ENCODE assay signal across 26 cellular contexts in genomic region chr22:30472994-30473720, GRCh38. TPM values are rescaled to one million over a fixed set of nuclear protein-coding genes. Genes with fewer than 3 reads are reported as not detected.
DNase-seq lines count a peak whose midpoint lies in the region; ATAC-seq and TF ChIP-seq lines count a peak whose summit lies in the region.
"Had no signal": no experiment of that assay in that cellular context is flagged by ENCODE, and none has a peak within 500 bp of the region (broad histone marks: within the 10 kb centered on the region; RNA-seq: fewer than 3 reads in every experiment).

No MANE protein-coding gene starts in this region.

- H3K36me3 ChIP-seq in lower lobe of right lung (no peaks in the 10 kb centered on the region), upper lobe of right lung (no peaks in the 10 kb centered on the region), mucosa of descending colon (ENCODE audit: low read depth) (no peaks in the 10 kb centered on the region)
- H3K36me3 ChIP-seq: BLaER1 treated with 17β-estradiol and CSF1 and Interleukin-3, amounts not matched to agents 10 nM and 100 nM had no signal

- peaks cover 4% of the 10 kb centered on the region for H3K27me3 Mint-ChIP-seq in activated naive CD8-positive, alpha-beta T cell treated with anti-CD3 and anti-CD28 coated beads, Interleukin-2, amount 10 ng/mL, durations not matched to agents 7 days and 5 days
- peaks cover 18% of the 10 kb centered on the region for H3K27me3 Mint-ChIP-seq in activated naive CD8-positive, alpha-beta T cell treated with anti-CD3 and anti-CD28 coated beads, Interleukin-2, amount 50 U/mL, for 24 hours
- peaks cover 7 to 65% of the 10 kb centered on the region in 2 donors for H3K27me3 Mint-ChIP-seq in effector memory CD8-positive, alpha-beta T cell

- peak overlapping the region; percentile 3 for H3K27ac Mint-ChIP-seq in activated naive CD8-positive, alpha-beta T cell treated with anti-CD3 and anti-CD28 coated beads, Interleukin-2, amount 10 ng/mL, durations not matched to agents 7 days and 5 days
- H3K27ac Mint-ChIP-seq in activated naive CD8-positive, alpha-beta T cell treated with anti-CD3 and anti-CD28 coated beads, Interleukin-2, amount 50 U/mL, for 24 hours = no peak overlapping the region
- peak overlapping the region; percentile 39 to 49 for H3K27ac Mint-ChIP-seq in effector memory CD8-positive, alpha-beta T cell
- H3K27ac Mint-ChIP-seq: H9, HFFc6 had no signal

- ATAC-seq in activated naive CD8-positive, alpha-beta T cell treated with anti-CD3 and anti-CD28 coated beads, Interleukin-2, amount 10 ng/mL, durations not matched to agents 7 days and 5 days (ENCODE audit: low read depth) = no peak
- no peak for ATAC-seq in activated naive CD8-positive, alpha-beta T cell treated with anti-CD3 and anti-CD28 coated beads, Interleukin-2, amount 50 U/mL, for 24 hours
- ATAC-seq in effector memory CD8-positive, alpha-beta T cell (replicated peaks) = peak; percentile 73
- peak; percentile 54 to 68 for ATAC-seq in lower lobe of right lung
- ATAC-seq in upper lobe of right lung = peak; percentile 62
- no peak for ATAC-seq in HG02588 (IDR thresholded peaks at IDR 0.05; ENCODE audit: unreplicated experiment)
- no peak for ATAC-seq in mucosa of descending colon
- ATAC-seq: GM12878 had no signal

- H3K9me3 ChIP-seq in lower lobe of right lung = no peaks in the 10 kb centered on the region
- H3K9me3 ChIP-seq in upper lobe of right lung = no peaks in the 10 kb centered on the region
- no peaks in the 10 kb centered on the region for H3K9me3 ChIP-seq in mucosa of descending colon
- H3K9me3 ChIP-seq: BLaER1 treated with 17β-estradiol and CSF1 and Interleukin-3, amounts not matched to agents 10 nM and 100 nM had no signal

- POLR2A ChIA-PET in activated naive CD8-positive, alpha-beta T cell treated with anti-CD3 and anti-CD28 coated beads, Interleukin-2, amount 10 ng/mL, durations not matched to agents 7 days and 5 days (lab: Charles Lee) = no interaction called here

- H3K27ac ChIP-seq in lower lobe of right lung = no peak overlapping the region
- H3K27ac ChIP-seq in upper lobe of right lung = no peak overlapping the region
- H3K27ac ChIP-seq: BLaER1 treated with 17β-estradiol and CSF1 and Interleukin-3, amounts not matched to agents 10 nM and 100 nM; GM23248; HL-60 had no signal

- H3K4me3 ChIP-seq in lower lobe of right lung = no peak overlapping the region
- no peak overlapping the region for H3K4me3 ChIP-seq in upper lobe of right lung
- no peak overlapping the region for H3K4me3 ChIP-seq in mucosa of descending colon
- H3K4me3 ChIP-seq: BLaER1 treated with 17β-estradiol and CSF1 and Interleukin-3, amounts not matched to agents 10 nM and 100 nM; GM12878; GM23248 had no signal

- H3K36me3 Mint-ChIP-seq in activated naive CD8-positive, alpha-beta T cell treated with anti-CD3 and anti-CD28 coated beads, Interleukin-2, amount 10 ng/mL, durations not matched to agents 7 days and 5 days = no peaks in the 10 kb centered on the region
- no peaks in the 10 kb centered on the region for H3K36me3 Mint-ChIP-seq in activated naive CD8-positive, alpha-beta T cell treated with anti-CD3 and anti-CD28 coated beads, Interleukin-2, amount 50 U/mL, for 24 hours (ENCODE audit: low read depth)
- no peaks in the 10 kb centered on the region for H3K36me3 Mint-ChIP-seq in effector memory CD8-positive, alpha-beta T cell (ENCODE audit: insufficient read depth)
- H3K36me3 Mint-ChIP-seq: CD4-positive, alpha-beta memory T cell had no signal

- DNase-seq in activated naive CD8-positive, alpha-beta T cell treated with anti-CD3 and anti-CD28 coated beads, Interleukin-2, amount 10 ng/mL, durations not matched to agents 7 days and 5 days = no peak
- DNase-seq in activated naive CD8-positive, alpha-beta T cell treated with anti-CD3 and anti-CD28 coated beads, Interleukin-2, amount 50 U/mL, for 24 hours = no peak
- no peak for DNase-seq in effector memory CD8-positive, alpha-beta T cell
- no peak for DNase-seq in lower lobe of right lung
- no peak for DNase-seq in upper lobe of right lung
- no peak for DNase-seq in occipital lobe (lab: John Stamatoyannopoulos, UW)
- no peak for DNase-seq in mucosa of descending colon
- DNase-seq: 8988T; CD4-positive, alpha-beta memory T cell; DND-41; GM23248; H9; HFFc6; KBM-7; NCI-H1092; NCI-H1436 treated with DMSO at 0.1 percent for 48 hours; NCI-H1930; NCI-H226; NCI-H510A treated with DMSO at 0.1 percent for 48 hours; NCI-H774; NK-92 treated with Interleukin-12 subunit alpha and Interleukin-12 subunit beta, amount 100 ng/mL, for 24 hours had no signal

- peaks cover 1% of the 10 kb centered on the region for H3K9me3 Mint-ChIP-seq in activated naive CD8-positive, alpha-beta T cell treated with anti-CD3 and anti-CD28 coated beads, Interleukin-2, amount 10 ng/mL, durations not matched to agents 7 days and 5 days
- H3K9me3 Mint-ChIP-seq in activated naive CD8-positive, alpha-beta T cell treated with anti-CD3 and anti-CD28 coated beads, Interleukin-2, amount 50 U/mL, for 24 hours = no peaks in the 10 kb centered on the region
- H3K9me3 Mint-ChIP-seq in effector memory CD8-positive, alpha-beta T cell = no peaks in the 10 kb centered on the region
- H3K9me3 Mint-ChIP-seq: CD4-positive, alpha-beta memory T cell; H9; HFFc6 had no signal

- no peaks in the 10 kb centered on the region for H3K4me1 ChIP-seq in lower lobe of right lung
- H3K4me1 ChIP-seq in upper lobe of right lung = no peaks in the 10 kb centered on the region
- H3K4me1 ChIP-seq in mucosa of descending colon (ENCODE audit: low read depth) = no peaks in the 10 kb centered on the region
- H3K4me1 ChIP-seq: BLaER1 treated with 17β-estradiol and CSF1 and Interleukin-3, amounts not matched to agents 10 nM and 100 nM had no signal

- peaks cover 13% of the 10 kb centered on the region for H3K4me1 Mint-ChIP-seq in activated naive CD8-positive, alpha-beta T cell treated with anti-CD3 and anti-CD28 coated beads, Interleukin-2, amount 10 ng/mL, durations not matched to agents 7 days and 5 days
- H3K4me1 Mint-ChIP-seq in activated naive CD8-positive, alpha-beta T cell treated with anti-CD3 and anti-CD28 coated beads, Interleukin-2, amount 50 U/mL, for 24 hours = no peaks in the 10 kb centered on the region
- peaks cover 16 to 17% of the 10 kb centered on the region in 2 donors for H3K4me1 Mint-ChIP-seq in effector memory CD8-positive, alpha-beta T cell (ENCODE audit: low read depth in 2 of 2)

- H3K4me3 Mint-ChIP-seq in activated naive CD8-positive, alpha-beta T cell treated with anti-CD3 and anti-CD28 coated beads, Interleukin-2, amount 10 ng/mL, durations not matched to agents 7 days and 5 days = no peak overlapping the region
- no peak overlapping the region for H3K4me3 Mint-ChIP-seq in activated naive CD8-positive, alpha-beta T cell treated with anti-CD3 and anti-CD28 coated beads, Interleukin-2, amount 50 U/mL, for 24 hours
- H3K4me3 Mint-ChIP-seq in effector memory CD8-positive, alpha-beta T cell = no peak overlapping the region
- H3K4me3 Mint-ChIP-seq: CD4-positive, alpha-beta memory T cell; H9; HFFc6 had no signal

- peaks cover 17% of the 10 kb centered on the region for H3K27me3 ChIP-seq in lower lobe of right lung (ENCODE audit: low read depth)
- peaks cover 4% of the 10 kb centered on the region for H3K27me3 ChIP-seq in upper lobe of right lung
- H3K27me3 ChIP-seq: BLaER1 treated with 17β-estradiol and CSF1 and Interleukin-3, amounts not matched to agents 10 nM and 100 nM had no signal

- TF ChIP-seq CTCF in lower lobe of right lung (IDR thresholded peaks at IDR 0.05) = no peak
- TF ChIP-seq CTCF in upper lobe of right lung (IDR thresholded peaks at IDR 0.05) = no peak
- no peak for TF ChIP-seq CTCF in mucosa of descending colon (IDR thresholded peaks at IDR 0.05)

- intact Hi-C loops in lower lobe of right lung (cut with DNase I) (no loop called here), upper lobe of right lung (cut with DNase I) (no loop called here), mucosa of descending colon (cut with DNase I, micrococcal nuclease) (no loop called here)

RNA-seq across cellular contexts. Expression of gene SEC14L3, which starts 1.3 kb away (rescaled TPM):
- total RNA-seq in activated naive CD8-positive, alpha-beta T cell treated with anti-CD3 and anti-CD28 coated beads, Interleukin-2, amount 10 ng/mL, durations not matched to agents 7 days and 5 days = not detected
- total RNA-seq in lower lobe of right lung (1.8 TPM), upper lobe of right lung (not detected), occipital lobe (not detected), mucosa of descending colon (not detected)
- total RNA-seq: CD4-positive, alpha-beta memory T cell; GM12878; GM23248; H9; HFFc6; HT-29 had no signal

RNA-seq across cellular contexts. Expression of gene SEC14L4, which starts 32.3 kb away (rescaled TPM):
- total RNA-seq in activated naive CD8-positive, alpha-beta T cell treated with anti-CD3 and anti-CD28 coated beads, Interleukin-2, amount 10 ng/mL, durations not matched to agents 7 days and 5 days = not detected
- total RNA-seq in lower lobe of right lung (17.4 TPM), upper lobe of right lung (16.8 TPM), occipital lobe (not detected), mucosa of descending colon (not detected)
- total RNA-seq: CD4-positive, alpha-beta memory T cell; GM12878; HFFc6 had no signal

RNA-seq across cellular contexts. Expression of gene MTFP1, which starts 47.6 kb away (rescaled TPM):
- total RNA-seq in activated naive CD8-positive, alpha-beta T cell treated with anti-CD3 and anti-CD28 coated beads, Interleukin-2, amount 10 ng/mL, durations not matched to agents 7 days and 5 days = 10 to 100 TPM; 63.3 to 64.8 TPM
- total RNA-seq in lower lobe of right lung = 9.9 TPM
- 11.3 TPM for total RNA-seq in upper lobe of right lung
- 2.3 TPM for total RNA-seq in occipital lobe
- total RNA-seq in mucosa of descending colon = 10 to 100 TPM; 14.0 to 26.0 (median 25.3) TPM

Comparison
In these comparisons a context has a peak if more than half of its experiments do, and no peak if none do; other contexts are left out.
1. ATAC-seq: peak in effector memory CD8-positive, alpha-beta T cell (single experiment), lower lobe of right lung (2 of 2) and upper lobe of right lung (single experiment); none in activated naive CD8-positive, alpha-beta T cell treated with anti-CD3 and anti-CD28 coated beads, Interleukin-2, amount 10 ng/mL, durations not matched to agents 7 days and 5 days (single experiment), activated naive CD8-positive, alpha-beta T cell treated with anti-CD3 and anti-CD28 coated beads, Interleukin-2, amount 50 U/mL, for 24 hours (single experiment), HG02588 (single experiment) and mucosa of descending colon (single experiment).
2. RNA of gene SEC14L4, which starts 32.3 kb away (total RNA-seq): 17.4 TPM in lower lobe of right lung (single experiment) and 16.8 TPM in upper lobe of right lung (single experiment); not detected in occipital lobe (single experiment), not detected in mucosa of descending colon and not detected in activated naive CD8-positive, alpha-beta T cell treated with anti-CD3 and anti-CD28 coated beads, Interleukin-2, amount 10 ng/mL, durations not matched to agents 7 days and 5 days; every median in the first group is over 10 times any median in the second.